ENCODE assay signal across 29 cellular contexts in genomic region chr21:16199539-16199938, GRCh38.
"Had no signal": no experiment of that assay in that cellular context is flagged by ENCODE, and none has a peak within 500 bp of the region (broad histone marks: within the 10 kb centered on the region; RNA-seq: fewer than 3 reads in every experiment).

No MANE protein-coding gene starts in this region.

- H3K4me2 ChIP-seq: smooth muscle cell had no signal

- H3K36me3 ChIP-seq: colonic mucosa, gastrocnemius medialis, left lung, prostate gland, right atrium auricular region, tibial artery had no signal

- H3K27ac ChIP-seq: colonic mucosa, epithelial cell of prostate, left lung, prostate gland, right atrium auricular region, testis, tibial artery had no signal

- H3K27me3 Mint-ChIP-seq: natural killer cell treated with Interleukin-12 subunit alpha and Interleukin-12 subunit beta and Interleukin-15 and Interleukin-18, amount 100 ng/mL, for 72 hours; type B pancreatic cell had no signal

- H3K27ac Mint-ChIP-seq: dendritic cell treated with granulocyte-macrophage colony-stimulating factor and Interleukin-4, amounts not matched to agents 40 ng/mL and 50 ng/mL, for 4 days; endodermal cell; natural killer cell treated with Interleukin-12 subunit alpha and Interleukin-12 subunit beta and Interleukin-15 and Interleukin-18, amount 100 ng/mL, for 72 hours; type B pancreatic cell had no signal

- DNase-seq: colonic mucosa; effector CD8-positive, alpha-beta T cell; endodermal cell; gastrocnemius medialis; head of caudate nucleus; left cardiac atrium; left lung; mesenchymal stem cell; mucosa of descending colon; naive B cell; nucleus accumbens; stimulated activated CD4-positive, alpha-beta T cell treated with anti-CD3 and anti-CD28 coated beads, Interleukin-12 subunit alpha, Interleukin-12 subunit beta, amount 100 ng/mL, for 4 hours; stimulated activated CD4-positive, alpha-beta T cell treated with anti-CD3 and anti-CD28 coated beads, Interleukin-1b, Interleukin-23, amount 100 ng/mL, for 48 hours; stimulated activated CD4-positive, alpha-beta T cell treated with anti-CD3 and anti-CD28 coated beads, Interleukin-4, amount 100 ng/mL, for 1 hour; stimulated activated CD8-positive, alpha-beta memory T cell treated with anti-CD3 and anti-CD28 coated beads, Interleukin-4, amount 100 ng/mL, for 48 hours; stimulated activated naive CD4-positive, alpha-beta T cell; substantia nigra; testis; tibial artery had no signal

- H3K27me3 ChIP-seq: colonic mucosa, gastrocnemius medialis, left lung, right atrium auricular region, testis, tibial artery had no signal

- ATAC-seq: esophagus mucosa; gastrocnemius medialis; left cardiac atrium; left lung; mucosa of descending colon; natural killer cell treated with Interleukin-12 subunit alpha and Interleukin-12 subunit beta and Interleukin-15 and Interleukin-18, amount 100 ng/mL, for 72 hours; sciatic nerve had no signal

- H3K4me3 Mint-ChIP-seq: dendritic cell treated with granulocyte-macrophage colony-stimulating factor and Interleukin-4, amounts not matched to agents 40 ng/mL and 50 ng/mL, for 4 days; endodermal cell; mesothelial cell of epicardium; naive B cell; natural killer cell treated with Interleukin-12 subunit alpha and Interleukin-12 subunit beta and Interleukin-15 and Interleukin-18, amount 100 ng/mL, for 72 hours had no signal

- H3K4me1 ChIP-seq: colonic mucosa, prostate gland had no signal

- H3K36me3 Mint-ChIP-seq: naive B cell; natural killer cell treated with Interleukin-12 subunit alpha and Interleukin-12 subunit beta and Interleukin-15 and Interleukin-18, amount 100 ng/mL, for 72 hours had no signal

- H3K4me3 ChIP-seq: colonic mucosa, gastrocnemius medialis, left lung, mucosa of descending colon, prostate gland, right atrium auricular region, smooth muscle cell, testis, tibial artery had no signal
